In the genomic region with DNA sequence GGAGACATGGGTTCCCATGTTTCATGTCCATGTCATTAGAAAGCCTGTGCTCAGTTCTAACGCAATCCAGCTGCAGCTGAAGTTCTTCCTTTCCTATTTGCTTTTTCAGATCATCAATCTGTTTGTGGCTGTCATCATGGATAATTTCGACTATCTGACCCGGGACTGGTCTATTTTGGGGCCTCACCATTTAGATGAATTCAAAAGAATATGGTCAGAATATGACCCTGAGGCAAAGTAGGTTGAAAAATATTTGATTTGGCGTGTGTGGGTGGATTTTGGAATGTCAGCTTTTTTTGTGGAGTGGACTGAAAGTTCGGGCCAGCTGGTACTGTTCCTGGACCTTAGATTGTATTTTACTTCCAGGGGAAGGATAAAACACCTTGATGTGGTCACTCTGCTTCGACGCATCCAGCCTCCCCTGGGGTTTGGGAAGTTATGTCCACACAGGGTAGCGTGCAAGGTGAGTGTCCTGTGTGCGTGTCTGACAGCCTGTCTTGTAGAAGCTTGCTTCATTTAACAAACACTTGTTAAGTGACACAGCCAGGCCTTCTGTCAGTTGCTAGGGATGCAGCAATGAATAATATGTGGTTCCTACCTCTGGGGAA, we compare ENCODE assay signal across 16 cellular contexts.
DNase-seq lines count a peak whose midpoint lies in the region; ATAC-seq and TF ChIP-seq lines count a peak whose summit lies in the region.
"Had no signal": no experiment of that assay in that cellular context is flagged by ENCODE, and none has a peak within 500 bp of the region (broad histone marks: within the 10 kb centered on the region; RNA-seq: fewer than 3 reads in every experiment).

No MANE protein-coding gene starts in this region.

- H3K9me3 Mint-ChIP-seq in effector memory CD8-positive, alpha-beta T cell = no peaks in the 10 kb centered on the region

- H3K9me3 ChIP-seq in adipocyte (ENCODE audit: control insufficient read depth, low read length) (no peaks in the 10 kb centered on the region), gastroesophageal sphincter (no peaks in the 10 kb centered on the region), suprapubic skin (no peaks in the 10 kb centered on the region), psoas muscle (no peaks in the 10 kb centered on the region)
- H3K9me3 ChIP-seq: BLaER1 treated with 17β-estradiol and CSF1 and Interleukin-3, amounts not matched to agents 10 nM and 100 nM; left ventricle myocardium inferior had no signal

- peak; percentile 76 for DNase-seq in GM03348 (ENCODE audit: low spot score)
- peak; percentile 64 for DNase-seq in adipocyte (ENCODE audit: low read depth)
- no peak for DNase-seq in suprapubic skin (ENCODE audit: low spot score in 2 of 2)
- DNase-seq in activated CD4-positive, alpha-beta T cell treated with anti-CD3 and anti-CD28 coated beads, Interleukin-2, amount 50 U/mL, for 1 hour = no peak
- no peak for DNase-seq in effector memory CD8-positive, alpha-beta T cell
- no peak for DNase-seq in psoas muscle
- DNase-seq: activated gamma-delta T cell treated with Interleukin-2 at 50 U/mL for 16 hours, DMS153, left ventricle myocardium inferior, NCI-H2029 treated with DMSO at 0.1 percent for 48 hours, NCI-H526, T1000 had no signal

- H3K4me1 ChIP-seq in adipocyte (ENCODE audit: control insufficient read depth, insufficient read depth, low read length) (peaks cover 49% of the 10 kb centered on the region), gastroesophageal sphincter (peaks cover 0 to 30% (median 5%) of the 10 kb centered on the region in 3 donors), suprapubic skin (peaks cover 20% of the 10 kb centered on the region), psoas muscle (no peaks in the 10 kb centered on the region)

- H3K36me3 ChIP-seq in adipocyte (ENCODE audit: control insufficient read depth, insufficient read depth, low read length, severe bottlenecking) = no peaks in the 10 kb centered on the region
- no peaks in the 10 kb centered on the region for H3K36me3 ChIP-seq in gastroesophageal sphincter
- H3K36me3 ChIP-seq in suprapubic skin = no peaks in the 10 kb centered on the region
- no peaks in the 10 kb centered on the region for H3K36me3 ChIP-seq in psoas muscle (ENCODE audit: insufficient read depth in 1 of 2, low read depth in 1 of 2)
- H3K36me3 ChIP-seq: BLaER1 treated with 17β-estradiol and CSF1 and Interleukin-3, amounts not matched to agents 10 nM and 100 nM; left ventricle myocardium inferior had no signal

- TF ChIP-seq EP300 in gastroesophageal sphincter (IDR thresholded peaks at IDR 0.05) = no peak
- no peak for TF ChIP-seq EP300 in suprapubic skin (IDR thresholded peaks at IDR 0.05)

- H3K27ac ChIP-seq in gastroesophageal sphincter (no peak overlapping the region), suprapubic skin (peak overlapping the region; percentile 19), psoas muscle (no peak overlapping the region)
- H3K27ac ChIP-seq: BLaER1 treated with 17β-estradiol and CSF1 and Interleukin-3, amounts not matched to agents 10 nM and 100 nM; left ventricle myocardium inferior; SK-N-MC had no signal

- no peak for TF ChIP-seq CTCF in gastroesophageal sphincter (IDR thresholded peaks at IDR 0.05)
- no peak for TF ChIP-seq CTCF in suprapubic skin (IDR thresholded peaks at IDR 0.05)
- TF ChIP-seq CTCF in psoas muscle (IDR thresholded peaks at IDR 0.05) = no peak

- intact Hi-C loops in psoas muscle (cut with DNase I) = no loop called here

- H3K4me3 ChIP-seq in adipocyte (ENCODE audit: low read length) (peak overlapping the region; percentile 3), gastroesophageal sphincter (no peak overlapping the region), suprapubic skin (no peak overlapping the region), psoas muscle (no peak overlapping the region)
- H3K4me3 ChIP-seq: BLaER1 treated with 17β-estradiol and CSF1 and Interleukin-3, amounts not matched to agents 10 nM and 100 nM; left ventricle myocardium inferior; SK-N-MC had no signal

- H3K27me3 ChIP-seq in adipocyte (replicated peaks; ENCODE audit: control insufficient read depth, insufficient read depth, low read length) (no peaks in the 10 kb centered on the region), gastroesophageal sphincter (no peaks in the 10 kb centered on the region), suprapubic skin (no peaks in the 10 kb centered on the region), psoas muscle (ENCODE audit: insufficient read depth in 3 of 3, low read length in 2 of 3) (peaks cover 0 to 4% (median 0%) of the 10 kb centered on the region in 3 donors)
- H3K27me3 ChIP-seq: BLaER1 treated with 17β-estradiol and CSF1 and Interleukin-3, amounts not matched to agents 10 nM and 100 nM had no signal

- H3K4me3 Mint-ChIP-seq in effector memory CD8-positive, alpha-beta T cell = no peak overlapping the region

- no peaks in the 10 kb centered on the region for H3K36me3 Mint-ChIP-seq in effector memory CD8-positive, alpha-beta T cell (ENCODE audit: insufficient read depth)

- H3K27me3 Mint-ChIP-seq in effector memory CD8-positive, alpha-beta T cell = peaks cover 31 to 36% of the 10 kb centered on the region in 2 donors

- no peaks in the 10 kb centered on the region for H3K4me1 Mint-ChIP-seq in effector memory CD8-positive, alpha-beta T cell (ENCODE audit: low read depth in 2 of 2)

- WGBS in gastroesophageal sphincter (ENCODE audit: low coverage in 1 of 2), 2 donors = 34 to 51% methylated on average over 2 to 8 of the region's 9 CpGs
- 53% methylated on average over 9 of the region's 9 CpGs for WGBS in suprapubic skin
- 62 to 67% (median 64%) methylated on average over 9 of the region's 9 CpGs for WGBS in psoas muscle, 3 donors

- no peak overlapping the region for H3K9ac ChIP-seq in adipocyte (ENCODE audit: low read length)
- H3K9ac ChIP-seq: BLaER1 treated with 17β-estradiol and CSF1 and Interleukin-3, amounts not matched to agents 10 nM and 100 nM had no signal

- H3K27ac Mint-ChIP-seq in effector memory CD8-positive, alpha-beta T cell = peak overlapping the region in 1 of 2 donors; percentile 38

- TF ChIP-seq POLR2A in gastroesophageal sphincter (IDR thresholded peaks at IDR 0.05) (no peak), suprapubic skin (IDR thresholded peaks at IDR 0.05) (no peak)

- ATAC-seq in gastroesophageal sphincter = peak; percentile 29
- ATAC-seq in effector memory CD8-positive, alpha-beta T cell (replicated peaks) = no peak
- ATAC-seq in psoas muscle = no peak
- ATAC-seq in GM19455 (IDR thresholded peaks at IDR 0.05; ENCODE audit: unreplicated experiment) = no peak

Comparison
In these comparisons a context has a peak if more than half of its experiments do, and no peak if none do; other contexts are left out.
1. DNase-seq: peak in GM03348 (single experiment) and adipocyte (single experiment); none in suprapubic skin (0 of 2), activated CD4-positive, alpha-beta T cell treated with anti-CD3 and anti-CD28 coated beads, Interleukin-2, amount 50 U/mL, for 1 hour (single experiment), effector memory CD8-positive, alpha-beta T cell (0 of 3) and psoas muscle (0 of 2).